Comparison of ENCODE assay signal across 9 cellular contexts in genomic region chr10:13102002-13102794, GRCh38. TPM values are rescaled to one million over a fixed set of nuclear protein-coding genes. Genes with fewer than 3 reads are reported as not detected.
A peak's percentile ranks its signal among the peaks of the same experiment; 100 is the strongest.
DNase-seq lines count a peak whose midpoint lies in the region; ATAC-seq and TF ChIP-seq lines count a peak whose summit lies in the region.
"Had no signal": no experiment of that assay in that cellular context is flagged by ENCODE, and none has a peak within 500 bp of the region (broad histone marks: within the 10 kb centered on the region; RNA-seq: fewer than 3 reads in every experiment).

No MANE protein-coding gene starts in this region.

- TF ChIP-seq CTCF in WI38 (IDR thresholded peaks at IDR 0.05; ENCODE audit: low read depth, low read length) (no peak), fibroblast of pulmonary artery (IDR thresholded peaks at IDR 0.05; ENCODE audit: low read length, missing control alignments) (no peak), ovary (IDR thresholded peaks at IDR 0.05) (no peak)

- intact Hi-C loops in ovary (cut with DNase I): no loop called here

- H3K9me3 ChIP-seq in ovary: no peaks in the 10 kb centered on the region

- H3K4me3 ChIP-seq in WI38 (ENCODE audit: low read depth, low read length): peak overlapping the region; percentile 33
- peak overlapping the region; percentile 33 for H3K4me3 ChIP-seq in fibroblast of pulmonary artery (replicated peaks; ENCODE audit: low read depth, low read length)
- H3K4me3 ChIP-seq in ovary: peak overlapping the region; percentile 1

- no peaks in the 10 kb centered on the region for H3K27me3 ChIP-seq in ovary

- no peak for ATAC-seq in HG03520 (IDR thresholded peaks at IDR 0.05; ENCODE audit: unreplicated experiment)

- TF ChIP-seq EP300 in ovary (IDR thresholded peaks at IDR 0.05): no peak

- DNase-seq in G401 (ENCODE audit: low spot score): peak; percentile 23
- peak; percentile 45 for DNase-seq in fibroblast of pulmonary artery (ENCODE audit: low read depth)
- peak in 1 of 5 donors; percentile 34 for DNase-seq in ovary
- no peak for DNase-seq in SW 1271 (lab: John Stamatoyannopoulos, UW)
- no peak for DNase-seq in stimulated activated CD4-positive, alpha-beta T cell treated with anti-CD3 and anti-CD28 coated beads, Interleukin-4, amount 100 ng/mL, for 24 hours
- DNase-seq in stimulated activated CD8-positive, alpha-beta memory T cell treated with anti-CD3 and anti-CD28 coated beads, Interleukin-4, amount 100 ng/mL, for 48 hours: no peak
- DNase-seq: NCI-H446 treated with DMSO at 0.1 percent for 48 hours had no signal

- 27 to 42% (median 31%) methylated on average over 13 of the region's 13 CpGs for WGBS in ovary, 3 donors

- no peaks in the 10 kb centered on the region for H3K36me3 ChIP-seq in ovary

- peaks cover 20% of the 10 kb centered on the region for H3K4me1 ChIP-seq in ovary (ENCODE audit: insufficient read depth)

- in situ Hi-C loops in G401 (cut with HindIII; ENCODE audit: low sequenced_read_pairs): no loop called here

- TF ChIP-seq POLR2A in ovary (IDR thresholded peaks at IDR 0.05): no peak

- peak overlapping the region; percentile 63 to 96 for H3K27ac ChIP-seq in ovary

RNA-seq across cellular contexts. Expression of gene OPTN, which starts 2.2 kb away (rescaled TPM):
- total RNA-seq in G401 (2014; rRNA removed; shearing (Covaris generic)): 20.7 and 27.3 TPM in 2 replicates
- 100 to 1,000 TPM in 3 of 7 donors, 10 to 100 TPM in 4; 42.9 to 133 (median 96.2) TPM for total RNA-seq in ovary
- 10 to 100 TPM; 85.9 to 87.0 TPM for polyA plus RNA-seq in ovary

RNA-seq across cellular contexts. Expression of gene MCM10, which starts 59.2 kb away (rescaled TPM):
- 26.4 and 27.9 TPM in 2 replicates for total RNA-seq in G401 (2014; rRNA removed; shearing (Covaris generic))
- total RNA-seq in ovary: 1 to 10 TPM in 2 of 7 donors, under 1 TPM in 3, not detected in 2; 0.32 to 1.7 (median 0.89) TPM
- under 1 TPM; 0.20 to 0.28 TPM for polyA plus RNA-seq in ovary

Comparison
In these comparisons a context has a peak if more than half of its experiments do, and no peak if none do; other contexts are left out.
1. DNase-seq: peak in G401 (single experiment) and fibroblast of pulmonary artery (single experiment); none in SW 1271 (0 of 2), stimulated activated CD4-positive, alpha-beta T cell treated with anti-CD3 and anti-CD28 coated beads, Interleukin-4, amount 100 ng/mL, for 24 hours (single experiment) and stimulated activated CD8-positive, alpha-beta memory T cell treated with anti-CD3 and anti-CD28 coated beads, Interleukin-4, amount 100 ng/mL, for 48 hours (single experiment).
2. RNA of gene MCM10, which starts 59.2 kb away (total RNA-seq): 26.4 to 27.9 TPM in G401; 0.32 to 1.7 TPM in ovary; every median in the first group is over 10 times any median in the second.
3. Peak in every context shown above with its lines, with median percentiles within 50 percentile points of each other: H3K4me3 ChIP-seq.